ENCODE assay signal across 9 cellular contexts in genomic region chr2:224638338-224638823, GRCh38. TPM values are rescaled to one million over a fixed set of nuclear protein-coding genes. Genes with fewer than 3 reads are reported as not detected.
DNase-seq lines count a peak whose midpoint lies in the region; ATAC-seq and TF ChIP-seq lines count a peak whose summit lies in the region.
"Had no signal": no experiment of that assay in that cellular context is flagged by ENCODE, and none has a peak within 500 bp of the region (broad histone marks: within the 10 kb centered on the region; RNA-seq: fewer than 3 reads in every experiment).

No MANE protein-coding gene starts in this region.

- TF ChIP-seq POLR2A in stomach (IDR thresholded peaks at IDR 0.05), result no peak

- H3K4me1 ChIP-seq in stomach, result peaks cover 0 to 10% (median 2%) of the 10 kb centered on the region in 4 donors

- H3K9me3 Mint-ChIP-seq in IgD-negative memory B cell, result no peaks in the 10 kb centered on the region

- TF ChIP-seq EP300 in stomach (IDR thresholded peaks at IDR 0.05), result no peak

- peaks cover 11 to 16% (median 14%) of the 10 kb centered on the region in 3 donors for H3K4me1 Mint-ChIP-seq in IgD-negative memory B cell

- POLR2A ChIA-PET in GM10248 (lab: Yijun Ruan, JAX), result no interaction called here

- H3K27me3 ChIP-seq in stomach, result no peaks in the 10 kb centered on the region

- no peak overlapping the region for H3K4me3 ChIP-seq in stomach
- H3K4me3 ChIP-seq: lung had no signal

- H3K9me3 ChIP-seq in stomach, result no peaks in the 10 kb centered on the region

- no peaks in the 10 kb centered on the region for H3K27me3 Mint-ChIP-seq in IgD-negative memory B cell

- peak overlapping the region; percentile 57 to 76 (median 62) for H3K27ac ChIP-seq in stomach

- H3K36me3 Mint-ChIP-seq in IgD-negative memory B cell, result no peaks in the 10 kb centered on the region

- ATAC-seq in GM21528 (IDR thresholded peaks at IDR 0.05; ENCODE audit: low FRiP score, unreplicated experiment), result peak; percentile 91
- ATAC-seq in Right ventricle myocardium inferior, result no peak

- TF ChIP-seq CTCF in GM10248 (IDR thresholded peaks at IDR 0.05; ENCODE audit: control extremely low read depth, extremely low read depth, low read depth, missing control alignments) (no peak), stomach (IDR thresholded peaks at IDR 0.05) (no peak)

- intact Hi-C loops in stomach (cut with DNase I; ENCODE audit: low total_unique reads), result no loop called here
- intact Hi-C loops in Right ventricle myocardium inferior (cut with DNase I), result no loop called here

- 20 to 41% (median 28%) methylated on average over 8 of the region's 8 CpGs for WGBS in stomach, 5 donors

- H3K4me3 Mint-ChIP-seq in IgD-negative memory B cell, result peak overlapping the region; percentile 3 to 79 (median 39)

- no peaks in the 10 kb centered on the region for H3K36me3 ChIP-seq in stomach

- H3K27ac Mint-ChIP-seq in IgD-negative memory B cell, result peak overlapping the region; percentile 28 to 97 (median 85)

- CTCF ChIA-PET in GM10248 (lab: Yijun Ruan, JAX), result interaction anchor here (1.6 kb wide), 2 partner anchors 13 to 235 kb away, joined by 3 to 16 read pairs; no protein-coding TSS in a partner anchor

- peak; percentile 76 for DNase-seq in GM10248 (ENCODE audit: extremely low spot score)
- peak; percentile 24 for DNase-seq in activated T-cell treated with anti-CD3 and anti-CD28 coated beads, Interleukin-2, amount 50 U/mL, for 1 hour
- DNase-seq in stomach, result peak; percentile 43
- DNase-seq in Right ventricle myocardium inferior (ENCODE audit: missing footprints), result no peak
- DNase-seq in NCI-H82 (lab: John Stamatoyannopoulos, UW), result no peak
- no peak for DNase-seq in activated effector memory CD4-positive, alpha-beta T cell treated with anti-CD3 and anti-CD28 coated beads, Interleukin-2, amount 50 U/mL, for 16 hours

RNA-seq across cellular contexts. Expression of gene CUL3, which starts 53.2 kb away (rescaled TPM):
- polyA plus RNA-seq in IgD-negative memory B cell (31.8 TPM), stomach (10 to 100 TPM; 52.8 to 72.1 (median 53.6) TPM)
- total RNA-seq in stomach (100 to 1,000 TPM in 1 of 5 donors, 10 to 100 TPM in 2, 1 to 10 TPM in 2; 6.1 to 155 (median 18.7) TPM), Right ventricle myocardium inferior (74.5 TPM)

Comparison
In these comparisons a context has a peak if more than half of its experiments do, and no peak if none do; other contexts are left out.
1. DNase-seq: peak in GM10248 (single experiment), activated T-cell treated with anti-CD3 and anti-CD28 coated beads, Interleukin-2, amount 50 U/mL, for 1 hour (single experiment) and stomach (single experiment); none in Right ventricle myocardium inferior (single experiment), NCI-H82 (single experiment) and activated effector memory CD4-positive, alpha-beta T cell treated with anti-CD3 and anti-CD28 coated beads, Interleukin-2, amount 50 U/mL, for 16 hours (single experiment).